In genomic region chr19:918152-918437, GRCh38 we compare ENCODE assay signal across 2 cellular contexts.
TF ChIP-seq lines count a peak whose summit lies in the region.

No MANE protein-coding gene starts in this region.

TF ChIP-seq in SK-N-SH, 30 proteins besides CTCF, POLR2A, EP300 and RAD21 (continued from another document):
- TF ChIP-seq FOXM1 (IDR thresholded peaks at IDR 0.05; ENCODE audit: low read depth) (no peak), EZH2phosphoT487 (IDR thresholded peaks at IDR 0.05; ENCODE audit: borderline replicate concordance, low read depth) (no peak), FOXJ3 (CRISPR knock-in tag; IDR thresholded peaks at IDR 0.05) (no peak), ZBTB33 (IDR thresholded peaks at IDR 0.05; ENCODE audit: borderline replicate concordance, low read depth) (no peak), CHD2 (IDR thresholded peaks at IDR 0.05; ENCODE audit: low read length, partially characterized antibody) (no peak), YY1 (IDR thresholded peaks at IDR 0.05; ENCODE audit: low read depth) (no peak), MXI1 (IDR thresholded peaks at IDR 0.05; ENCODE audit: low read depth, low read length) (no peak), GATA2 (CRISPR knock-in tag; IDR thresholded peaks at IDR 0.05) (no peak)
TF ChIP-seq in SK-N-SH: peak in this region for 0.

TF ChIP-seq in SK-N-SH treated with all-trans-retinoic acid at 6 μM for 48 hours, 23 proteins besides CTCF, POLR2A, EP300 and RAD21 (continued from another document):
- no peak for TF ChIP-seq TOX (CRISPR knock-in tag; IDR thresholded peaks at IDR 0.05; ENCODE audit: borderline replicate concordance)
- TF ChIP-seq TSHZ2 (CRISPR knock-in tag; IDR thresholded peaks at IDR 0.05): no peak
- no peak for TF ChIP-seq ZNF565 (CRISPR knock-in tag; conservative IDR thresholded peaks at IDR 0.05; ENCODE audit: low read depth)
- no peak for TF ChIP-seq BACH2 (CRISPR knock-in tag; IDR thresholded peaks at IDR 0.05; ENCODE audit: borderline replicate concordance)
- TF ChIP-seq ARNTL (CRISPR knock-in tag; IDR thresholded peaks at IDR 0.05; ENCODE audit: borderline replicate concordance, low read depth): no peak
- no peak for TF ChIP-seq CREB5 (CRISPR knock-in tag; IDR thresholded peaks at IDR 0.05; ENCODE audit: low read depth)
- TF ChIP-seq ZNF70 (CRISPR knock-in tag; IDR thresholded peaks at IDR 0.05): no peak
